21 cellular contexts compared by ENCODE assay signal in genomic region chr14:81561084-81561775, GRCh38. TPM values are rescaled to one million over a fixed set of nuclear protein-coding genes. Genes with fewer than 3 reads are reported as not detected.
DNase-seq lines count a peak whose midpoint lies in the region; FAIRE-seq and TF ChIP-seq lines count a peak whose summit lies in the region.
"Had no signal": no experiment of that assay in that cellular context is flagged by ENCODE, and none has a peak within 500 bp of the region (broad histone marks: within the 10 kb centered on the region; RNA-seq: fewer than 3 reads in every experiment).

No MANE protein-coding gene starts in this region.

- no peak overlapping the region for H3K9ac ChIP-seq in mammary epithelial cell (ENCODE audit: insufficient read depth, low read length)
- H3K9ac ChIP-seq in H1 (replicated peaks in 1 of 4; ENCODE audit: extremely low read depth in 1 of 4, low read depth in 3 of 4, low read length in 3 of 4): no peak overlapping the region
- H3K9ac ChIP-seq in neuronal stem cell (ENCODE audit: low read depth, low read length, poor library complexity): no peak overlapping the region
- H3K9ac ChIP-seq: KMS-11 had no signal

- H2BK5ac ChIP-seq in H1 (ENCODE audit: low read depth, low read length) (0 out of 2 replicates have a peak overlapping the region, but pooled peaks have one; percentile 50), neuronal stem cell (ENCODE audit: low read length) (no peak overlapping the region)

- H2AK5ac ChIP-seq in H1 (ENCODE audit: low read depth, low read length) (no peak overlapping the region), neuronal stem cell (ENCODE audit: low read depth, low read length) (no peak overlapping the region)

- in situ Hi-C loops in mammary epithelial cell (cut with MboI; ENCODE audit: low sequenced_read_pairs in 2 of 2): no loop called here

- no TSS peak for BruUV-seq in mammary epithelial cell (replicated peaks; lab: Mats Ljungman, UMichigan)

- H2BK20ac ChIP-seq in H1 (ENCODE audit: low read length): no peak overlapping the region

- H3K9me3 ChIP-seq in mammary epithelial cell (replicated peaks; ENCODE audit: insufficient read depth, low read length): no peaks in the 10 kb centered on the region
- no peaks in the 10 kb centered on the region for H3K9me3 ChIP-seq in breast epithelium
- no peaks in the 10 kb centered on the region for H3K9me3 ChIP-seq in H1 (ENCODE audit: insufficient read depth in 2 of 2, low read depth in 1 of 2, low read length in 1 of 2)
- H3K9me3 ChIP-seq in neuronal stem cell (replicated peaks in 1 of 2; ENCODE audit: control insufficient read depth in 2 of 2, insufficient read depth in 1 of 2, low read depth in 1 of 2, low read length in 2 of 2): no peaks in the 10 kb centered on the region
- H3K9me3 ChIP-seq: SJSA1 had no signal

- no peak for TF ChIP-seq EP300 in H1 (IDR thresholded peaks at IDR 0.05; ENCODE audit: borderline replicate concordance in 1 of 2, low read depth in 2 of 2, low read length in 2 of 2)

- H2AFZ ChIP-seq in mammary epithelial cell (ENCODE audit: low read depth, low read length) (no peak overlapping the region), H1 (ENCODE audit: low read length) (peak overlapping the region; percentile 3; the same call in 1 of the 2 replicates), neuronal stem cell (ENCODE audit: low read length) (peak overlapping the region; percentile 41)

- dilution Hi-C loops in mammary epithelial cell (cut with HindIII; ENCODE audit: low sequenced_read_pairs): no loop called here

- TF ChIP-seq CTCF in mammary epithelial cell (conservative IDR thresholded peaks at IDR 0.05 in 1 of 2, IDR thresholded peaks at IDR 0.05 in 1 of 2; ENCODE audit: extremely low read depth in 1 of 2, insufficient read depth in 1 of 2, low read depth in 1 of 2, low read length in 2 of 2) (no peak), breast epithelium (IDR thresholded peaks at IDR 0.05) (no peak), H1 (IDR thresholded peaks at IDR 0.05; ENCODE audit: control extremely low read depth in 1 of 3, insufficient read depth in 1 of 3, low read depth in 1 of 3, low read length in 3 of 3) (no peak)

- H3K79me2 ChIP-seq in mammary epithelial cell (ENCODE audit: insufficient read depth, low read length): no peaks in the 10 kb centered on the region
- H3K79me2 ChIP-seq in H1 (ENCODE audit: control insufficient read depth in 1 of 2, insufficient read depth in 2 of 2, low read length in 2 of 2): no peaks in the 10 kb centered on the region

- no peaks in the 10 kb centered on the region; the same call in 1 of the 2 replicates for H3K23me2 ChIP-seq in H1 (ENCODE audit: low read depth, low read length)

- no peak overlapping the region for H4K5ac ChIP-seq in H1 (ENCODE audit: insufficient read length, low read depth, low read length)

- H3K27ac ChIP-seq in mammary epithelial cell (ENCODE audit: insufficient read depth, low read depth, low read length) (no peak overlapping the region), breast epithelium (no peak overlapping the region), H1 (ENCODE audit: low read depth, low read length) (no peak overlapping the region), neuronal stem cell (replicated peaks; ENCODE audit: low read length) (no peak overlapping the region)
- H3K27ac ChIP-seq: KMS-11, SJSA1 had no signal

- H3K56ac ChIP-seq in H1 (replicated peaks; ENCODE audit: insufficient read length, low read depth, low read length): no peak overlapping the region

- DNase-seq in mammary epithelial cell (peak; percentile 43), breast epithelium (ENCODE audit: low spot score in 2 of 2) (no peak), H1 (ENCODE audit: low read depth in 1 of 2, low spot score in 2 of 2) (peak in 1 of 2 experiments; percentile 19), iPS DF 4.7 (ENCODE audit: extremely low read depth, low spot score) (peak; percentile 44), neuronal stem cell (ENCODE audit: low spot score) (no peak), NCI-H2171 treated with DMSO at 0.1 percent for 48 hours (lab: John Stamatoyannopoulos, UW) (no peak), OCI-M1 (lab: John Stamatoyannopoulos, UW) (no peak), CD1c-positive myeloid dendritic cell (ENCODE audit: extremely low spot score) (no peak)
- DNase-seq: 8988T; CD4-positive, CD25-positive, alpha-beta regulatory T cell; COR-L47; DMS 273 treated with DMSO at 0.1 percent for 48 hours; DND-41; GOT3; MV-4-11; NCI-H187; NCI-H226; NCI-H524 treated with DMSO at 0.1 percent for 48 hours had no signal

- H3K4me3 ChIP-seq in mammary epithelial cell (replicated peaks in 1 of 3; ENCODE audit: insufficient read depth in 1 of 3, low read depth in 2 of 3, low read length in 3 of 3): no peak overlapping the region
- H3K4me3 ChIP-seq in breast epithelium: no peak overlapping the region
- H3K4me3 ChIP-seq in H1 (ENCODE audit: extremely low read depth in 1 of 4, insufficient read depth in 2 of 4, low read depth in 3 of 4, low read length in 4 of 4): 0 out of 8 replicates have a peak overlapping the region, but pooled peaks of 1 of the 4 experiments have one; percentile 9
- H3K4me3 ChIP-seq in neuronal stem cell (ENCODE audit: low read length in 2 of 2): no peak overlapping the region
- H3K4me3 ChIP-seq: SJSA1 had no signal

- intact Hi-C loops in mammary epithelial cell (cut with micrococcal nuclease): no loop called here
- intact Hi-C loops in breast epithelium (cut with DNase I; ENCODE audit: low total_unique reads): no loop called here

- POLR2A ChIA-PET in H1 (lab: Charles Lee; ENCODE audit: partially characterized antibody): interaction anchor here (1.1 kb wide), 1 partner anchor 27 kb away, joined by 4 read pairs; the partner anchor contains the start of gene SEL1L

- TF ChIP-seq POLR2A in breast epithelium (IDR thresholded peaks at IDR 0.05): no peak
- TF ChIP-seq POLR2A in H1 (IDR thresholded peaks at IDR 0.05; ENCODE audit: control extremely low read depth in 1 of 2, low read depth in 2 of 2, low read length in 2 of 2): no peak

- H3K14ac ChIP-seq in H1 (ENCODE audit: insufficient read length): no peak overlapping the region
- no peak overlapping the region for H3K14ac ChIP-seq in neuronal stem cell (ENCODE audit: low read length)

- peaks cover 2% of the 10 kb centered on the region for H3K27me3 ChIP-seq in mammary epithelial cell (ENCODE audit: insufficient read depth, low read length)
- H3K27me3 ChIP-seq in breast epithelium: no peaks in the 10 kb centered on the region
- H3K27me3 ChIP-seq in H1 (replicated peaks in 1 of 4; ENCODE audit: control insufficient read depth in 3 of 4, extremely low read depth in 1 of 4, insufficient read depth in 3 of 4, low read length in 3 of 4): peaks cover 0 to 3% (median 0%) of the 10 kb centered on the region in 4 experiments; a peak in 1 of 7 replicates
- H3K27me3 ChIP-seq in neuronal stem cell (ENCODE audit: control insufficient read depth in 3 of 3, insufficient read depth in 3 of 3, low read depth in 1 of 3, low read length in 3 of 3): no peaks in the 10 kb centered on the region
- H3K27me3 ChIP-seq: SJSA1 had no signal

- H3K4ac ChIP-seq in H1 (replicated peaks; ENCODE audit: insufficient read length, low read depth, low read length) (no peak overlapping the region), neuronal stem cell (ENCODE audit: low read length) (no peak overlapping the region)

- 50% methylated on average over 10 of the region's 10 CpGs for WGBS in mammary epithelial cell (ENCODE audit: low coverage, missing lambda C conversion rate)
- WGBS in H1 (ENCODE audit: extremely low coverage in 1 of 2, insufficient coverage in 1 of 2, insufficient read length in 1 of 2, insufficient replicate concordance in 2 of 2, low coverage in 1 of 2, low lambda C conversion rate in 2 of 2, missing lambda C conversion rate in 1 of 2), 2 experiments: 34% methylated on average over 10 of the region's 10 CpGs; no CpG with 5 or more reads in 1 of the 2 experiments
- WGBS in neuronal stem cell (ENCODE audit: extremely low coverage in 2 of 2, insufficient read length in 2 of 2, insufficient replicate concordance in 1 of 2), 2 donors: no CpG with 5 or more reads among the region's 10 CpGs

- H3K4me1 ChIP-seq in mammary epithelial cell (ENCODE audit: insufficient read depth, low read length): no peaks in the 10 kb centered on the region
- H3K4me1 ChIP-seq in breast epithelium: no peaks in the 10 kb centered on the region
- H3K4me1 ChIP-seq in H1 (replicated peaks in 1 of 4; ENCODE audit: control insufficient read depth in 3 of 4, insufficient read depth in 4 of 4, low read length in 3 of 4): peaks cover 3 to 18% (median 7%) of the 10 kb centered on the region in 4 experiments; a peak in 5 of 7 replicates
- H3K4me1 ChIP-seq in neuronal stem cell (ENCODE audit: control insufficient read depth in 2 of 2, insufficient read depth in 1 of 2, low read depth in 1 of 2, low read length in 2 of 2): no peaks in the 10 kb centered on the region
- H3K4me1 ChIP-seq: SJSA1 had no signal

- H3K79me1 ChIP-seq in H1 (ENCODE audit: low read depth, low read length) (no peaks in the 10 kb centered on the region), neuronal stem cell (ENCODE audit: low read depth, low read length) (no peaks in the 10 kb centered on the region)

- TF ChIP-seq RAD21 in H1 (IDR thresholded peaks at IDR 0.05 in 1 of 2, conservative IDR thresholded peaks at IDR 0.05 in 1 of 2; ENCODE audit: low read depth in 2 of 2, low read length in 2 of 2): no peak

- no peaks in the 10 kb centered on the region for H4K20me1 ChIP-seq in mammary epithelial cell (ENCODE audit: insufficient read depth, low read length)
- H4K20me1 ChIP-seq in H1 (replicated peaks in 1 of 2; ENCODE audit: control insufficient read depth in 1 of 2, insufficient read depth in 2 of 2, low read length in 2 of 2): no peaks in the 10 kb centered on the region

- H3K36me3 ChIP-seq in mammary epithelial cell (ENCODE audit: insufficient read depth, low read length) (no peaks in the 10 kb centered on the region), breast epithelium (no peaks in the 10 kb centered on the region), H1 (ENCODE audit: control insufficient read depth in 2 of 4, insufficient read depth in 4 of 4, low read length in 3 of 4) (no peaks in the 10 kb centered on the region), neuronal stem cell (replicated peaks in 1 of 2; ENCODE audit: control insufficient read depth in 2 of 2, insufficient read depth in 2 of 2, low read length in 2 of 2) (no peaks in the 10 kb centered on the region)
- H3K36me3 ChIP-seq: SJSA1 had no signal

- H2BK15ac ChIP-seq in H1 (ENCODE audit: low read length): 0 out of 2 replicates have a peak overlapping the region, but pooled peaks have one; percentile 18
- H2BK15ac ChIP-seq in neuronal stem cell (ENCODE audit: low read length): no peak overlapping the region

- no peak overlapping the region for H4K8ac ChIP-seq in H1 (ENCODE audit: extremely low read depth, insufficient read depth, low read length)
- H4K8ac ChIP-seq in neuronal stem cell (ENCODE audit: low read depth, low read length): no peak overlapping the region

- H2BK12ac ChIP-seq in H1 (ENCODE audit: low read depth, low read length) (peak overlapping the region; percentile 93; the same call in 1 of the 2 replicates), neuronal stem cell (ENCODE audit: low read length) (no peak overlapping the region)

- H3K18ac ChIP-seq in H1 (ENCODE audit: extremely low read depth, low read length): no peak overlapping the region; the same call in 1 of the 2 replicates
- no peak overlapping the region for H3K18ac ChIP-seq in neuronal stem cell (ENCODE audit: low read length)

- FAIRE-seq in H1 (lab: Jason Lieb, UNC): peak; percentile 85
- FAIRE-seq: G401.6 had no signal

- peak overlapping the region; percentile 24 for H2BK120ac ChIP-seq in H1 (replicated peaks; ENCODE audit: low read depth, low read length)
- H2BK120ac ChIP-seq in neuronal stem cell (ENCODE audit: low read depth, low read length): no peak overlapping the region

- H3K4me2 ChIP-seq in mammary epithelial cell (ENCODE audit: insufficient read depth, low read depth, low read length) (no peak overlapping the region), H1 (ENCODE audit: insufficient read depth in 1 of 2, low read depth in 2 of 2, low read length in 2 of 2) (peak overlapping the region; percentile 31 to 55), neuronal stem cell (ENCODE audit: insufficient read depth, low read length, poor library complexity, severe bottlenecking) (no peak overlapping the region)
- H3K4me2 ChIP-seq: KMS-11 had no signal

- CTCF ChIA-PET in mammary epithelial cell (lab: Charles Lee; ENCODE audit: low non-redundant PET): no interaction called here
- CTCF ChIA-PET in H1 (lab: Charles Lee; ENCODE audit: partially characterized antibody): interaction anchor here (1.1 kb wide), 1 partner anchor 65 kb away, joined by 3 read pairs; no protein-coding TSS in a partner anchor

- no peak overlapping the region for H4K91ac ChIP-seq in H1 (replicated peaks; ENCODE audit: insufficient read length, low read length)
- no peak overlapping the region for H4K91ac ChIP-seq in neuronal stem cell (ENCODE audit: low read depth, low read length, poor library complexity)

- H3K23ac ChIP-seq in H1 (ENCODE audit: insufficient read length) (no peak overlapping the region), neuronal stem cell (ENCODE audit: low read depth, low read length, poor library complexity) (no peak overlapping the region)

RNA-seq across cellular contexts. Expression of gene SEL1L, which starts 27.6 kb away (rescaled TPM):
- total RNA-seq in mammary epithelial cell: 10 to 100 TPM; 64.3 to 85.9 TPM
- 8.3 TPM for polyA plus RNA-seq in mammary epithelial cell
- polyA minus RNA-seq in mammary epithelial cell: 36.8 TPM
- 10 to 100 TPM; 53.7 to 84.3 (median 65.9) TPM for total RNA-seq in breast epithelium
- 34.9 and 35.5 TPM in 2 replicates for total RNA-seq in H1 (2021; fragmentation: NEBNext Ultra II Directional; extraction: Animal tissue kit (Norgen Biotek cat#: 25700))
- 3.5 and 4.3 TPM in 2 replicates for polyA plus RNA-seq in H1 (2011; rRNA removed)
- polyA plus RNA-seq in H1 (2011; cell fraction: cytosol; rRNA removed): 5.0 TPM
- polyA plus RNA-seq in H1 (2011; cell fraction: nucleus; rRNA removed): 10.6 TPM
- polyA plus RNA-seq in H1 (2012, experiment 1 of 2): 7.6 to 12.7 TPM (median 10.0 TPM) in 4 replicates
- 0.54 TPM for polyA plus RNA-seq in H1 (2012, experiment 2 of 2)
- 20.7 TPM for polyA plus RNA-seq in H1 (2013, experiment 1 of 2)
- 19.5 TPM for polyA plus RNA-seq in H1 (2013, experiment 2 of 2)
- polyA minus RNA-seq in H1 (2011; rRNA and poly(A)+ RNA removed): 19.3 and 21.3 TPM in 2 replicates
- polyA minus RNA-seq in H1 (2011; cell fraction: cytosol; rRNA and poly(A)+ RNA removed): 6.5 TPM
- 26.6 TPM for polyA minus RNA-seq in H1 (2011; cell fraction: nucleus; rRNA and poly(A)+ RNA removed)
- 13.0 TPM for polyA plus RNA-seq in neuronal stem cell (2013, experiment 1 of 2)
- polyA plus RNA-seq in neuronal stem cell (2013, experiment 2 of 2): 13.3 TPM

Comparison
In these comparisons a context has a peak if more than half of its experiments do, and no peak if none do; other contexts are left out.
1. DNase-seq: peak in mammary epithelial cell (single experiment) and iPS DF 4.7 (single experiment); none in breast epithelium (0 of 2), neuronal stem cell (single experiment), NCI-H2171 treated with DMSO at 0.1 percent for 48 hours (single experiment), OCI-M1 (single experiment) and CD1c-positive myeloid dendritic cell (single experiment).
2. H3K4me2 ChIP-seq: peak in H1 (2 of 2); none in mammary epithelial cell (single experiment) and neuronal stem cell (single experiment).